In genomic region chr11:129280027-129280811, GRCh38 we compare ENCODE assay signal across 8 cellular contexts.
A peak's percentile ranks its signal among the peaks of the same experiment; 100 is the strongest.
DNase-seq lines count a peak whose midpoint lies in the region; ATAC-seq and TF ChIP-seq lines count a peak whose summit lies in the region.

No MANE protein-coding gene starts in this region.

- peak overlapping the region; percentile 73 for H3K27ac ChIP-seq in left ventricle myocardium inferior (replicated peaks)
- peak overlapping the region; percentile 13 to 63 for H3K27ac ChIP-seq in esophagus (ENCODE audit: low read depth in 2 of 2, low read length in 1 of 2)
- no peak overlapping the region for H3K27ac ChIP-seq in prostate gland

- H3K27me3 ChIP-seq in left ventricle myocardium inferior (ENCODE audit: low read depth) (no peaks in the 10 kb centered on the region), esophagus (ENCODE audit: control insufficient read depth in 1 of 2, insufficient read depth in 2 of 2, low read length in 2 of 2) (no peaks in the 10 kb centered on the region), prostate gland (replicated peaks; ENCODE audit: insufficient read depth) (no peaks in the 10 kb centered on the region)

- 29 to 32% methylated on average over 16 of the region's 16 CpGs for WGBS in esophagus, 2 donors
- WGBS in prostate gland = 56% methylated on average over 16 of the region's 16 CpGs

- intact Hi-C loops in left ventricle myocardium inferior (cut with micrococcal nuclease) (no loop called here), left ventricle myocardium superior (cut with micrococcal nuclease) (no loop called here), prostate gland (cut with DNase I) (no loop called here)

- TF ChIP-seq POLR2A in prostate gland (IDR thresholded peaks at IDR 0.05) = no peak

- H3K4me3 ChIP-seq in left ventricle myocardium inferior (peak overlapping the region; percentile 74), esophagus (ENCODE audit: low read depth in 1 of 2, low read length in 2 of 2) (peak overlapping the region; percentile 63 to 90), prostate gland (peak overlapping the region; percentile 52 to 56)

- in situ Hi-C loops in G401 (cut with HindIII; ENCODE audit: low sequenced_read_pairs) = no loop called here

- H3K9me3 ChIP-seq in left ventricle myocardium inferior (replicated peaks) (no peaks in the 10 kb centered on the region), esophagus (ENCODE audit: control insufficient read depth in 2 of 2, insufficient read depth in 1 of 2, low read depth in 1 of 2, low read length in 1 of 2) (no peaks in the 10 kb centered on the region), prostate gland (no peaks in the 10 kb centered on the region)

- no peaks in the 10 kb centered on the region for H3K36me3 ChIP-seq in left ventricle myocardium inferior
- H3K36me3 ChIP-seq in esophagus (ENCODE audit: control insufficient read depth in 2 of 2, insufficient read depth in 2 of 2, low read length in 1 of 2) = no peaks in the 10 kb centered on the region
- H3K36me3 ChIP-seq in prostate gland = no peaks in the 10 kb centered on the region

- ATAC-seq in left ventricle myocardium superior (no peak), HG02763 (IDR thresholded peaks at IDR 0.05; ENCODE audit: unreplicated experiment) (no peak), GM19023 (IDR thresholded peaks at IDR 0.05; ENCODE audit: unreplicated experiment) (no peak)

- DNase-seq in left ventricle myocardium inferior = no peak
- no peak for DNase-seq in left ventricle myocardium superior
- DNase-seq in activated CD4-positive, CD25-positive, alpha-beta regulatory T cell treated with anti-CD3 and anti-CD28 coated beads, Interleukin-2, amount 50 U/mL, for 72 hours = peak; percentile 32
- DNase-seq in prostate gland (ENCODE audit: low spot score) = no peak
- DNase-seq in G401 (ENCODE audit: low spot score) = no peak

- H3K4me1 ChIP-seq in left ventricle myocardium inferior = peaks cover 32% of the 10 kb centered on the region
- H3K4me1 ChIP-seq in esophagus (ENCODE audit: control insufficient read depth in 2 of 2, insufficient read depth in 2 of 2, low read length in 1 of 2) = peaks cover 0 to 3% of the 10 kb centered on the region in 2 donors
- H3K4me1 ChIP-seq in prostate gland (replicated peaks) = no peaks in the 10 kb centered on the region

- TF ChIP-seq CTCF in left ventricle myocardium inferior (IDR thresholded peaks at IDR 0.05; ENCODE audit: borderline replicate concordance) (no peak), prostate gland (IDR thresholded peaks at IDR 0.05) (no peak)

Comparison
In these comparisons a context has a peak if more than half of its experiments do, and no peak if none do; other contexts are left out.
1. H3K27ac ChIP-seq: peak in left ventricle myocardium inferior (single experiment) and esophagus (2 of 2); none in prostate gland (0 of 2).
2. Peak in every context shown above with its lines, with median percentiles within 50 percentile points of each other: H3K4me3 ChIP-seq.